In genomic region chr13:102846261-102847015, GRCh38 we compare ENCODE assay signal across 7 cellular contexts. TPM values are rescaled to one million over a fixed set of nuclear protein-coding genes. Genes with fewer than 3 reads are reported as not detected.
DNase-seq lines count a peak whose midpoint lies in the region; ATAC-seq, FAIRE-seq and TF ChIP-seq lines count a peak whose summit lies in the region.

No MANE protein-coding gene starts in this region.

- H3K4me3 ChIP-seq in choroid plexus epithelial cell (ENCODE audit: low read depth, low read length), result peak overlapping the region; percentile 94
- peak overlapping the region; percentile 75 to 89 for H3K4me3 ChIP-seq in left lung

- H3K27ac ChIP-seq in VCaP (peak overlapping the region; percentile 90), left lung (peak overlapping the region; percentile 98 to 100)

- H3K9me3 ChIP-seq in left lung, result no peaks in the 10 kb centered on the region

- no peak for TF ChIP-seq CTCF in VCaP (conservative IDR thresholded peaks at IDR 0.05)
- no peak for TF ChIP-seq CTCF in choroid plexus epithelial cell (conservative IDR thresholded peaks at IDR 0.05; ENCODE audit: low read depth, low read length)
- no peak for TF ChIP-seq CTCF in left lung (IDR thresholded peaks at IDR 0.05)

- no peaks in the 10 kb centered on the region for H3K36me3 ChIP-seq in left lung

- no peak for DNase-seq in GM18507 (ENCODE audit: extremely low spot score, insufficient read length, low read depth)
- DNase-seq in NCI-H1048 (lab: John Stamatoyannopoulos, UW), result peak; percentile 21
- peak; percentile 52 for DNase-seq in choroid plexus epithelial cell (ENCODE audit: low read depth)
- DNase-seq in left lung, result peak; percentile 40 to 72
- peak; percentile 21 to 30 for DNase-seq in stimulated activated CD4-positive, alpha-beta T cell treated with anti-CD3 and anti-CD28 coated beads, Interleukin-4, amount 100 ng/mL, for 4 hours

- FAIRE-seq in GM18507 (lab: Jason Lieb, UNC), result peak; percentile 84

- no peaks in the 10 kb centered on the region for H3K27me3 ChIP-seq in left lung

- peaks cover 7 to 24% of the 10 kb centered on the region in 2 donors for H3K4me1 ChIP-seq in left lung

- intact Hi-C loops in left lung (cut with DNase I), result loop anchor here in 1 of 2 donors (5.0 kb wide), 1 partner anchor 254 kb away; no protein-coding TSS in a partner anchor

- ATAC-seq in HG02642 (IDR thresholded peaks at IDR 0.05; ENCODE audit: poor library complexity, unreplicated experiment) (peak; percentile 32), left lung (peak; percentile 64)

RNA-seq across cellular contexts. Expression of gene ERCC5, which starts 0.6 kb away (rescaled TPM):
- 10 to 100 TPM; 37.6 to 44.2 TPM for total RNA-seq in left lung

RNA-seq across cellular contexts. Expression of gene BIVM, which starts 47.5 kb away (rescaled TPM):
- 10 to 100 TPM; 16.9 to 18.7 TPM for total RNA-seq in left lung

RNA-seq across cellular contexts. Expression of gene POGLUT2, which starts 47.7 kb away (rescaled TPM):
- total RNA-seq in left lung, result 10 to 100 TPM in 1 of 2 donors, 1 to 10 TPM in 1; 7.5 to 13.8 TPM
